In genomic region chr1:102586022-102586421, GRCh38 we compare ENCODE assay signal across 20 cellular contexts.
A peak's percentile ranks its signal among the peaks of the same experiment; 100 is the strongest.
DNase-seq lines count a peak whose midpoint lies in the region; ATAC-seq, FAIRE-seq and TF ChIP-seq lines count a peak whose summit lies in the region.
"Had no signal": no experiment of that assay in that cellular context is flagged by ENCODE, and none has a peak within 500 bp of the region (broad histone marks: within the 10 kb centered on the region; RNA-seq: fewer than 3 reads in every experiment).

No MANE protein-coding gene starts in this region.

- H3K14ac ChIP-seq in trophoblast cell (ENCODE audit: low read length) = no peak overlapping the region

- H3K18ac ChIP-seq in trophoblast cell (ENCODE audit: low read length) = no peak overlapping the region

- H3K27me3 ChIP-seq in DOHH2 (ENCODE audit: control insufficient read depth, low read length) (no peaks in the 10 kb centered on the region), OCI-LY1 (ENCODE audit: insufficient read depth, low read length) (no peaks in the 10 kb centered on the region), osteoblast (ENCODE audit: insufficient read depth, low read length) (no peaks in the 10 kb centered on the region), trophoblast cell (ENCODE audit: insufficient read depth, low read length) (no peaks in the 10 kb centered on the region)

- no peak for TF ChIP-seq CTCF in DOHH2 (IDR thresholded peaks at IDR 0.05; ENCODE audit: low read depth, low read length, poor library complexity, severe bottlenecking)
- no peak for TF ChIP-seq CTCF in OCI-LY1 (IDR thresholded peaks at IDR 0.05; ENCODE audit: low read length)
- no peak for TF ChIP-seq CTCF in osteoblast (IDR thresholded peaks at IDR 0.05; ENCODE audit: extremely low read depth, low read depth, low read length)

- H2AFZ ChIP-seq in OCI-LY1 (ENCODE audit: low read length) (peak overlapping the region; percentile 49; the same call in 1 of the 2 replicates), osteoblast (ENCODE audit: low read length) (no peak overlapping the region), trophoblast cell (ENCODE audit: insufficient read depth, low read length, poor library complexity) (no peak overlapping the region)

- no peak overlapping the region for H4K12ac ChIP-seq in trophoblast cell (ENCODE audit: low read depth, low read length)

- H3K4ac ChIP-seq in trophoblast cell (ENCODE audit: low read depth, low read length) = no peak overlapping the region

- no peak overlapping the region for H2BK12ac ChIP-seq in trophoblast cell (ENCODE audit: low read length)

- H3K23ac ChIP-seq in trophoblast cell (ENCODE audit: low read length) = no peak overlapping the region

- H2BK5ac ChIP-seq in trophoblast cell (ENCODE audit: low read depth, low read length, poor library complexity) = no peak overlapping the region

- H3K27ac ChIP-seq in DOHH2 (ENCODE audit: low read depth, low read length) = no peak overlapping the region
- no peak overlapping the region for H3K27ac ChIP-seq in OCI-LY1 (ENCODE audit: low read depth, low read length, poor library complexity, severe bottlenecking)
- no peak overlapping the region for H3K27ac ChIP-seq in osteoblast (ENCODE audit: low read depth, low read length)
- H3K27ac ChIP-seq in trophoblast cell (ENCODE audit: low read depth, low read length) = no peak overlapping the region
- H3K27ac ChIP-seq: HL-60 had no signal

- H3K9me3 ChIP-seq in DOHH2 (ENCODE audit: control insufficient read depth, insufficient read depth, low read length) (no peaks in the 10 kb centered on the region), OCI-LY1 (ENCODE audit: low read length) (no peaks in the 10 kb centered on the region), osteoblast (ENCODE audit: low read depth, low read length) (no peaks in the 10 kb centered on the region), trophoblast cell (ENCODE audit: insufficient read depth, low read depth, low read length) (no peaks in the 10 kb centered on the region)

- H3K9me2 ChIP-seq in DOHH2 (replicated peaks; ENCODE audit: control insufficient read depth, low read length) = no peaks in the 10 kb centered on the region
- H3K9me2 ChIP-seq in OCI-LY1 (ENCODE audit: low read depth, low read length) = no peaks in the 10 kb centered on the region

- H3K36me3 ChIP-seq in DOHH2 (ENCODE audit: control insufficient read depth, low read length) (no peaks in the 10 kb centered on the region), OCI-LY1 (ENCODE audit: insufficient read depth, low read length) (no peaks in the 10 kb centered on the region), osteoblast (ENCODE audit: insufficient read depth, low read length) (no peaks in the 10 kb centered on the region), trophoblast cell (ENCODE audit: control insufficient read depth in 1 of 2, insufficient read depth in 2 of 2, low read length in 2 of 2) (no peaks in the 10 kb centered on the region)

- no peaks in the 10 kb centered on the region for H4K20me1 ChIP-seq in DOHH2 (ENCODE audit: control insufficient read depth, insufficient read depth, low read depth, low read length)
- H4K20me1 ChIP-seq in OCI-LY1 (ENCODE audit: insufficient read depth, low read length) = no peaks in the 10 kb centered on the region
- H4K20me1 ChIP-seq in osteoblast (ENCODE audit: insufficient read depth, low read length) = no peaks in the 10 kb centered on the region

- no peak overlapping the region for H4K8ac ChIP-seq in trophoblast cell (ENCODE audit: low read depth, low read length)

- ATAC-seq in HG03175 (IDR thresholded peaks at IDR 0.05; ENCODE audit: unreplicated experiment) (peak; percentile 64), HG03571 (IDR thresholded peaks at IDR 0.05; ENCODE audit: unreplicated experiment) (no peak)
- ATAC-seq: CD8-positive, alpha-beta T cell had no signal

- no peak overlapping the region for H2BK120ac ChIP-seq in trophoblast cell (ENCODE audit: insufficient read depth, low read length, poor library complexity)

- peak overlapping the region; percentile 37 for H3K4me2 ChIP-seq in DOHH2 (ENCODE audit: low read length)
- no peak overlapping the region for H3K4me2 ChIP-seq in OCI-LY1 (ENCODE audit: low read length)
- H3K4me2 ChIP-seq in osteoblast (ENCODE audit: insufficient read depth, low read length) = no peak overlapping the region
- no peak overlapping the region for H3K4me2 ChIP-seq in trophoblast cell (ENCODE audit: low read length)

- no peak for FAIRE-seq in GM12892 (lab: Jason Lieb, UNC)
- FAIRE-seq: A204.1, G401.6, GM12891, H1 had no signal

- DNase-seq in osteoblast (ENCODE audit: insufficient read length, low spot score, missing footprints) = peak; percentile 9
- DNase-seq in HuH-7 (ENCODE audit: low spot score) = no peak
- DNase-seq in GM12892 (ENCODE audit: insufficient read length) = no peak
- DNase-seq in trophoblast cell = no peak
- DNase-seq: AML-193; Calu3; CD8-positive, alpha-beta T cell; DMS79 treated with DMSO at 0.1 percent for 48 hours; H9; Karpas-422; KBM-7 had no signal

- H3K4me1 ChIP-seq in DOHH2 (ENCODE audit: control insufficient read depth, low read length) (peaks cover 8% of the 10 kb centered on the region), OCI-LY1 (ENCODE audit: insufficient read depth, low read length, severe bottlenecking) (no peaks in the 10 kb centered on the region), osteoblast (ENCODE audit: insufficient read depth, low read length) (no peaks in the 10 kb centered on the region), trophoblast cell (ENCODE audit: control insufficient read depth in 1 of 2, insufficient read depth in 2 of 2, low read length in 2 of 2) (no peaks in the 10 kb centered on the region)

- H3K4me3 ChIP-seq in DOHH2 (ENCODE audit: low read length) = 0 out of 2 replicates have a peak overlapping the region, but pooled peaks have one; percentile 22
- H3K4me3 ChIP-seq in OCI-LY1 (ENCODE audit: low read depth, low read length, poor library complexity, severe bottlenecking) = no peak overlapping the region
- no peak overlapping the region for H3K4me3 ChIP-seq in osteoblast (ENCODE audit: insufficient read depth, low read length)
- H3K4me3 ChIP-seq in trophoblast cell (ENCODE audit: low read depth, low read length) = no peak overlapping the region

- no peak for TF ChIP-seq POLR2A in GM12892 (IDR thresholded peaks at IDR 0.05; ENCODE audit: low read depth, low read length)

- H3K79me1 ChIP-seq in trophoblast cell (ENCODE audit: low read length) = no peaks in the 10 kb centered on the region

- no peak overlapping the region for H3K9ac ChIP-seq in OCI-LY1 (ENCODE audit: low read length)
- no peak overlapping the region for H3K9ac ChIP-seq in trophoblast cell (ENCODE audit: low read length)

- H2AK5ac ChIP-seq in trophoblast cell (ENCODE audit: low read length) = no peak overlapping the region

- H3K79me2 ChIP-seq in DOHH2 (ENCODE audit: control insufficient read depth, low read length) = no peaks in the 10 kb centered on the region
- H3K79me2 ChIP-seq in OCI-LY1 (ENCODE audit: insufficient read depth, low read length) = no peaks in the 10 kb centered on the region
- no peaks in the 10 kb centered on the region for H3K79me2 ChIP-seq in osteoblast (ENCODE audit: insufficient read depth, low read length)
- H3K79me2 ChIP-seq in trophoblast cell (ENCODE audit: control insufficient read depth, insufficient read depth, low read length, poor library complexity) = no peaks in the 10 kb centered on the region

- no peak overlapping the region for H4K91ac ChIP-seq in trophoblast cell (ENCODE audit: low read depth, low read length)

- H3F3A ChIP-seq in DOHH2 (ENCODE audit: control insufficient read depth, insufficient read depth) (no peaks in the 10 kb centered on the region), OCI-LY1 (ENCODE audit: insufficient read depth, low read length) (no peaks in the 10 kb centered on the region)
